ENCODE assay signal across 12 cellular contexts in genomic region chr20:40564997-40565680, GRCh38.
DNase-seq lines count a peak whose midpoint lies in the region; ATAC-seq, FAIRE-seq and TF ChIP-seq lines count a peak whose summit lies in the region.
"Had no signal": no experiment of that assay in that cellular context is flagged by ENCODE, and none has a peak within 500 bp of the region (broad histone marks: within the 10 kb centered on the region; RNA-seq: fewer than 3 reads in every experiment).

No MANE protein-coding gene starts in this region.

- H3K36me3 ChIP-seq in keratinocyte (ENCODE audit: control insufficient read depth in 2 of 2, extremely low read depth in 1 of 2, insufficient read depth in 2 of 2, low read length in 2 of 2) = no peaks in the 10 kb centered on the region
- no peaks in the 10 kb centered on the region for H3K36me3 ChIP-seq in thyroid gland

- H4K20me1 ChIP-seq in keratinocyte (ENCODE audit: control insufficient read depth, extremely low read depth, insufficient read depth, low read length) = no peaks in the 10 kb centered on the region

- FAIRE-seq in keratinocyte (lab: Jason Lieb, UNC) = peak; percentile 100

- H2AFZ ChIP-seq in keratinocyte (ENCODE audit: control insufficient read depth, low read length) = no peak overlapping the region

- H3K4me3 ChIP-seq in keratinocyte (ENCODE audit: control insufficient read depth in 2 of 3, extremely low read depth in 1 of 3, insufficient read depth in 2 of 3, low read depth in 1 of 3, low read length in 3 of 3) = no peak overlapping the region
- H3K4me3 ChIP-seq in thyroid gland (replicated peaks in 1 of 3) = no peak overlapping the region

- no peaks in the 10 kb centered on the region for H3K9me1 ChIP-seq in keratinocyte (ENCODE audit: control insufficient read depth, extremely low read depth, insufficient read depth, low read length)

- H3K27ac ChIP-seq in keratinocyte (ENCODE audit: control insufficient read depth, insufficient read depth, low read length) = peak overlapping the region; percentile 44
- H3K27ac ChIP-seq in thyroid gland = no peak overlapping the region

- peaks cover 39% of the 10 kb centered on the region for H3K4me1 ChIP-seq in keratinocyte (ENCODE audit: control insufficient read depth, extremely low read depth, insufficient read depth, low read length)
- H3K4me1 ChIP-seq in thyroid gland = peaks cover 0 to 17% of the 10 kb centered on the region in 2 donors

- H3K79me2 ChIP-seq in keratinocyte (ENCODE audit: control insufficient read depth, insufficient read depth, low read length) = no peaks in the 10 kb centered on the region

- no peak for ATAC-seq in HG03039 (IDR thresholded peaks at IDR 0.05; ENCODE audit: unreplicated experiment)

- peak overlapping the region; percentile 2 for H3K4me2 ChIP-seq in keratinocyte (ENCODE audit: control insufficient read depth, extremely low read depth, insufficient read depth, low read depth, low read length)

- no peaks in the 10 kb centered on the region for H3K9me3 ChIP-seq in keratinocyte (ENCODE audit: control insufficient read depth, low read depth, low read length)
- no peaks in the 10 kb centered on the region for H3K9me3 ChIP-seq in thyroid gland

- DNase-seq in A172 (ENCODE audit: low spot score) (peak; percentile 86), HK-2 (ENCODE audit: unreplicated experiment) (peak; percentile 7), astrocyte of the hippocampus (ENCODE audit: low read depth, low spot score) (peak; percentile 87), keratinocyte (ENCODE audit: low read depth, low spot score) (peak; percentile 87), COLO668 (lab: John Stamatoyannopoulos, UW; ENCODE audit: unreplicated experiment) (no peak), mucosa of gallbladder (ENCODE audit: low spot score) (no peak), thyroid gland (no peak)
- DNase-seq: activated CD4-positive, CD25-positive, alpha-beta regulatory T cell treated with anti-CD3 and anti-CD28 coated beads, Interleukin-2, amount 50 U/mL, for 72 hours; activated gamma-delta T cell treated with Interleukin-2 at 50 U/mL for 16 hours; erythroblast; MV-4-11 had no signal

- dilution Hi-C loops in keratinocyte (cut with MboI; ENCODE audit: extremely low pct_ligation_motif_present, low sequenced_read_pairs) = no loop called here

- TF ChIP-seq POLR2A in thyroid gland (IDR thresholded peaks at IDR 0.05) = no peak

- TF ChIP-seq CTCF in keratinocyte (optimal IDR thresholded peaks at IDR 0.05 in 1 of 3, IDR thresholded peaks at IDR 0.05 in 1 of 3, conservative IDR thresholded peaks at IDR 0.05 in 1 of 3; ENCODE audit: extremely low read depth in 1 of 3, insufficient read depth in 2 of 3, low read length in 3 of 3) (no peak), thyroid gland (IDR thresholded peaks at IDR 0.05) (no peak)

- H3K9ac ChIP-seq in keratinocyte (ENCODE audit: control insufficient read depth, extremely low read depth, insufficient read depth, low read length) = no peak overlapping the region

- 80 to 87% methylated on average over 5 to 6 of the region's 6 CpGs for WGBS in thyroid gland, 2 donors

- intact Hi-C loops in thyroid gland (cut with DNase I) = no loop called here

- H3K27me3 ChIP-seq in keratinocyte (ENCODE audit: control insufficient read depth, extremely low read depth, insufficient read depth, low read length) (no peaks in the 10 kb centered on the region), thyroid gland (no peaks in the 10 kb centered on the region)

Comparison
In these comparisons a context has a peak if more than half of its experiments do, and no peak if none do; other contexts are left out.
1. DNase-seq: peak in A172 (single experiment), HK-2 (single experiment), astrocyte of the hippocampus (single experiment) and keratinocyte (single experiment); none in COLO668 (single experiment), mucosa of gallbladder (single experiment) and thyroid gland (0 of 2).